In the genomic region with DNA sequence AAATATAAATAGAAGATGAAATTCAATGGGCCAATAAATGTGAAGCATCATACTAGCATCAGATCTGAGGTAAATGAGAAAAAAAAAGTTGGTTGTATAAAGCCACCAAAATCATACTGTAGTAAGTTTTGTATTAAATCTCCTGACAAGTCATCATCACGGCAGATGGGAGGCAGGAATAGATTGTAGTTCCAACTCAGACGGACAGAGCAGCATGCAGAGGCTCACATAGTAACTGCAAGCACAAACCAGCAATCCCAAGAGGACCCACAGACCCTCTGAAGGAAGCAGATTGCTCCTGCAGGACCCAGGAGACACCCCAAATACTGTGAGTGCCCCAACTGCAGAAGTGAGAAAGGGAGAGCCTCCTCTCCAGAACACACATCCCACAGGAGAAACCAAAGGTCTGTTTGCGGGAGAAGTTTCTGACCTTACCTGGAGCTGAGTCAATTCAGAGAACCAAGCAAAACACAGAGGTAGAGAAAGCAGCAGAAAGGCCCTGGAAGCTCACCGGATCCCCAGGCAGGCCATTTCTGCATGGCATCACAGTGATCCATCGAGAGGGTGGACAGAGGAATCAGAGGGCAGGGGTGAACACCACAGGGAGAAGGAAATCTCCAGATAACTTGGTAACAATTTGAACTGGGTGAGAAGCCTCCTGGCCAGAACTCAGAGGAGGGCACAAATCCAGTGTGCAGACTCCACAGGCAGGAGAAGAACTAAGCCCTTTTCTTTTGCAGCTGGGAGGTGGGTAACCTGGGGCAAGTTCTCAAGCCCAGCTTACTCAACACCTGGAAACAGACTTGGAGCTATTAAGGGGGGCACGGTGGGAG, we compare ENCODE assay signal across 23 cellular contexts.
"Had no signal": no experiment of that assay in that cellular context is flagged by ENCODE, and none has a peak within 500 bp of the region (broad histone marks: within the 10 kb centered on the region; RNA-seq: fewer than 3 reads in every experiment).

No MANE protein-coding gene starts in this region.

- ATAC-seq: activated CD8-positive, alpha-beta T cell treated with anti-CD3 and anti-CD28 coated beads, Interleukin-2, amount 10 ng/mL, durations not matched to agents 7 days and 5 days; gastrocnemius medialis; heart left ventricle; left cardiac atrium; lower lobe of right lung; pancreas; stimulated activated naive B cell treated with anti-CD40 and anti-IgM and Interleukin-4, amounts not matched to agents 10 μg/mL and 1 μg/mL and 100 μg/mL, for 72 hours had no signal

- H3K27ac ChIP-seq: adrenal gland, colonic mucosa, gastrocnemius medialis, heart left ventricle, lower lobe of right lung, pancreas, uterus had no signal

- H3K27me3 ChIP-seq: adrenal gland, colonic mucosa, gastrocnemius medialis, heart left ventricle, pancreas, tibial nerve, uterus had no signal

- FAIRE-seq: endothelial cell of umbilical vein, pancreas, TTC549 had no signal

- H3K9me3 ChIP-seq: adrenal gland, colonic mucosa, gastrocnemius medialis, lower lobe of right lung, pancreas, tibial nerve, uterus had no signal

- H3K36me3 ChIP-seq: adrenal gland, colonic mucosa, gastrocnemius medialis, heart left ventricle, lower lobe of right lung, pancreas, tibial nerve, uterus had no signal

- DNase-seq: activated CD4-positive, alpha-beta T cell treated with anti-CD3 and anti-CD28 coated beads, Interleukin-2, amount 10 ng/mL, durations not matched to agents 24 days and 14 days; activated CD4-positive, CD25-positive, alpha-beta regulatory T cell; activated CD8-positive, alpha-beta memory T cell treated with anti-CD3 and anti-CD28 coated beads, Interleukin-2, amount 50 U/mL, for 4 hours; activated CD8-positive, alpha-beta T cell treated with anti-CD3 and anti-CD28 coated beads, Interleukin-2, amount 10 ng/mL, durations not matched to agents 7 days and 5 days; activated effector memory CD4-positive, alpha-beta T cell treated with anti-CD3 and anti-CD28 coated beads, Interleukin-2, amount 50 U/mL, for 16 hours; activated T-cell treated with anti-CD3 and anti-CD28 coated beads, Interleukin-2, amount 50 U/mL, for 48 hours; adrenal gland; central memory CD4-positive, alpha-beta T cell; gastrocnemius medialis; heart left ventricle; left cardiac atrium; lower lobe of right lung; pancreas; retina; stimulated activated CD4-positive, alpha-beta T cell treated with anti-CD3 and anti-CD28 coated beads, Interleukin-2, amount 100 ng/mL, for 48 hours; stimulated activated naive B cell treated with anti-CD40 and anti-IgM and Interleukin-4, amounts not matched to agents 10 μg/mL and 1 μg/mL and 100 μg/mL, for 72 hours; substantia nigra; T-helper 2 cell; uterus had no signal

- H3K4me3 ChIP-seq: adrenal gland, colonic mucosa, gastrocnemius medialis, heart left ventricle, lower lobe of right lung, pancreas, tibial nerve, uterus had no signal

- H3K4me1 ChIP-seq: adrenal gland, colonic mucosa, gastrocnemius medialis, lower lobe of right lung, pancreas had no signal
